ENCODE assay signal across 10 cellular contexts in the genomic region with DNA sequence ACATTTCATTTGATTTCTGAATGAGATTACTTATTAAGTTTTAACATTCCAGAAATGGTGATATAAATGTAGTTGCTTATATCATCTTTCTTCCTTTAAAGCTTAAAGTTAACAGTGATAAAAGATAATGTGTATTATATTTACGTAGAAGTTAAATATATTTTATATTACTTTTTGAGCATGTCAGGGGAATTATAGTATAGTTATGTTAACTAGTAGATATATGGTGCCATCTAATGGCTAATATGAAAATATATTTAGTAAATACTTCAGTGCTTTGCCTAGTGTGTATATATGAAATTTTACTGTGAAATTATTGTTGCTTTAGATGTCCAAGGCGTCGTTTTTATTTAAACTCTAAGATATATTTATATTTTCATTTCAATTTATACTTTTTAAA. TPM values are rescaled to one million over a fixed set of nuclear protein-coding genes. Genes with fewer than 3 reads are reported as not detected.
DNase-seq lines count a peak whose midpoint lies in the region; ATAC-seq, FAIRE-seq and TF ChIP-seq lines count a peak whose summit lies in the region.
"Had no signal": no experiment of that assay in that cellular context is flagged by ENCODE, and none has a peak within 500 bp of the region (broad histone marks: within the 10 kb centered on the region; RNA-seq: fewer than 3 reads in every experiment).

No MANE protein-coding gene starts in this region.

- peak; percentile 34 for DNase-seq in NCI-H2029 treated with DMSO at 0.1 percent for 48 hours (lab: John Stamatoyannopoulos, UW)
- DNase-seq in NCI-H2029 (lab: John Stamatoyannopoulos, UW) = no peak
- peak; percentile 22 for DNase-seq in NCI-H1694 (lab: John Stamatoyannopoulos, UW)
- peak; percentile 44 for DNase-seq in bronchial epithelial cell (ENCODE audit: low read depth)
- DNase-seq in pons (ENCODE audit: low spot score) = peak; percentile 51
- no peak for DNase-seq in activated T-helper 1 cell treated with anti-CD3 and anti-CD28 coated beads, Interleukin-12 subunit alpha, Interleukin-12 subunit beta, Interleukin-2, Interleukin-4 antibody, amounts not matched to agents 30 ng/mL and 10 ng/mL and 1 ng/mL, durations not matched to agents 14 hours and 24 hours and 36 hours (ENCODE audit: low spot score)
- no peak for DNase-seq in activated naive CD4-positive, alpha-beta T cell treated with anti-CD3 and anti-CD28 coated beads for 36 hours
- DNase-seq: activated T-cell treated with anti-CD3 and anti-CD28 coated beads for 4 hours had no signal

- no peaks in the 10 kb centered on the region for H3K9me3 Mint-ChIP-seq in activated T-helper 1 cell treated with anti-CD3 and anti-CD28 coated beads, Interleukin-12 subunit alpha, Interleukin-12 subunit beta, Interleukin-2, Interleukin-4 antibody, amounts not matched to agents 30 ng/mL and 10 ng/mL and 1 ng/mL, durations not matched to agents 14 hours and 24 hours and 36 hours
- H3K9me3 Mint-ChIP-seq in activated naive CD4-positive, alpha-beta T cell treated with anti-CD3 and anti-CD28 coated beads for 36 hours = peaks cover 2% of the 10 kb centered on the region

- H3K36me3 ChIP-seq in bronchial epithelial cell (ENCODE audit: control insufficient read depth, insufficient read depth, low read length) = no peaks in the 10 kb centered on the region

- intact Hi-C loops in activated T-helper 1 cell treated with anti-CD3 and anti-CD28 coated beads, Interleukin-12 subunit alpha, Interleukin-12 subunit beta, Interleukin-2, Interleukin-4 antibody, amounts not matched to agents 30 ng/mL and 10 ng/mL and 1 ng/mL, durations not matched to agents 14 hours and 24 hours and 36 hours (cut with micrococcal nuclease) = loop anchor here (1.0 kb wide), 1 partner anchor 129 kb away; no protein-coding TSS in a partner anchor
- intact Hi-C loops in activated naive CD4-positive, alpha-beta T cell treated with anti-CD3 and anti-CD28 coated beads for 36 hours (cut with micrococcal nuclease) = loop anchor here (1.0 to 5.0 kb wide), 3 partner anchors 129 to 412 kb away; no protein-coding TSS in a partner anchor

- no peaks in the 10 kb centered on the region for H3K36me3 Mint-ChIP-seq in activated T-helper 1 cell treated with anti-CD3 and anti-CD28 coated beads, Interleukin-12 subunit alpha, Interleukin-12 subunit beta, Interleukin-2, Interleukin-4 antibody, amounts not matched to agents 30 ng/mL and 10 ng/mL and 1 ng/mL, durations not matched to agents 14 hours and 24 hours and 36 hours (ENCODE audit: low read depth)
- no peaks in the 10 kb centered on the region for H3K36me3 Mint-ChIP-seq in activated naive CD4-positive, alpha-beta T cell treated with anti-CD3 and anti-CD28 coated beads for 36 hours (ENCODE audit: low read depth)

- TF ChIP-seq CTCF in bronchial epithelial cell (IDR thresholded peaks at IDR 0.05; ENCODE audit: insufficient read depth, low read length, severe bottlenecking) = no peak

- CTCF ChIA-PET in activated naive CD4-positive, alpha-beta T cell treated with anti-CD3 and anti-CD28 coated beads for 36 hours (lab: Charles Lee) = interaction anchor here (0.7 to 2.4 kb wide), 3 partner anchors 126 to 420 kb away, joined by 3 to 11 read pairs (median 4); no protein-coding TSS in a partner anchor

- ATAC-seq in HG02973 (IDR thresholded peaks at IDR 0.05; ENCODE audit: unreplicated experiment) = no peak

- H3K27ac Mint-ChIP-seq in activated T-helper 1 cell treated with anti-CD3 and anti-CD28 coated beads, Interleukin-12 subunit alpha, Interleukin-12 subunit beta, Interleukin-2, Interleukin-4 antibody, amounts not matched to agents 30 ng/mL and 10 ng/mL and 1 ng/mL, durations not matched to agents 14 hours and 24 hours and 36 hours = no peak overlapping the region
- no peak overlapping the region for H3K27ac Mint-ChIP-seq in activated naive CD4-positive, alpha-beta T cell treated with anti-CD3 and anti-CD28 coated beads for 36 hours
- H3K27ac Mint-ChIP-seq: B cell had no signal

- no peak overlapping the region for H3K4me3 Mint-ChIP-seq in activated T-helper 1 cell treated with anti-CD3 and anti-CD28 coated beads, Interleukin-12 subunit alpha, Interleukin-12 subunit beta, Interleukin-2, Interleukin-4 antibody, amounts not matched to agents 30 ng/mL and 10 ng/mL and 1 ng/mL, durations not matched to agents 14 hours and 24 hours and 36 hours
- no peak overlapping the region for H3K4me3 Mint-ChIP-seq in activated naive CD4-positive, alpha-beta T cell treated with anti-CD3 and anti-CD28 coated beads for 36 hours
- H3K4me3 Mint-ChIP-seq: B cell had no signal

- FAIRE-seq in bronchial epithelial cell (lab: Jason Lieb, UNC) = no peak

- no peak overlapping the region for H3K4me3 ChIP-seq in bronchial epithelial cell (ENCODE audit: low read depth, low read length)

- no peaks in the 10 kb centered on the region for H3K4me1 Mint-ChIP-seq in activated T-helper 1 cell treated with anti-CD3 and anti-CD28 coated beads, Interleukin-12 subunit alpha, Interleukin-12 subunit beta, Interleukin-2, Interleukin-4 antibody, amounts not matched to agents 30 ng/mL and 10 ng/mL and 1 ng/mL, durations not matched to agents 14 hours and 24 hours and 36 hours (ENCODE audit: low read depth)
- no peaks in the 10 kb centered on the region for H3K4me1 Mint-ChIP-seq in activated naive CD4-positive, alpha-beta T cell treated with anti-CD3 and anti-CD28 coated beads for 36 hours (ENCODE audit: low read depth)
- H3K4me1 Mint-ChIP-seq: B cell had no signal

- H3K27me3 Mint-ChIP-seq in activated T-helper 1 cell treated with anti-CD3 and anti-CD28 coated beads, Interleukin-12 subunit alpha, Interleukin-12 subunit beta, Interleukin-2, Interleukin-4 antibody, amounts not matched to agents 30 ng/mL and 10 ng/mL and 1 ng/mL, durations not matched to agents 14 hours and 24 hours and 36 hours (ENCODE audit: insufficient read depth) = peaks cover 3% of the 10 kb centered on the region
- peaks cover 15% of the 10 kb centered on the region for H3K27me3 Mint-ChIP-seq in activated naive CD4-positive, alpha-beta T cell treated with anti-CD3 and anti-CD28 coated beads for 36 hours (ENCODE audit: low read depth)

- peaks cover 1% of the 10 kb centered on the region for H3K27me3 ChIP-seq in bronchial epithelial cell (ENCODE audit: control insufficient read depth, insufficient read depth, low read length)

RNA-seq across cellular contexts. Expression of a gene that starts 51.5 kb away (rescaled TPM):
- total RNA-seq in bronchial epithelial cell = not detected in 2 replicates
- not detected in 2 replicates for total RNA-seq in activated T-helper 1 cell treated with anti-CD3 and anti-CD28 coated beads, Interleukin-12 subunit alpha, Interleukin-12 subunit beta, Interleukin-2, Interleukin-4 antibody, amounts not matched to agents 30 ng/mL and 10 ng/mL and 1 ng/mL, durations not matched to agents 14 hours and 24 hours and 36 hours
- total RNA-seq in activated naive CD4-positive, alpha-beta T cell treated with anti-CD3 and anti-CD28 coated beads for 36 hours = not detected
- total RNA-seq: B cell had no signal

Comparison
In these comparisons a context has a peak if more than half of its experiments do, and no peak if none do; other contexts are left out.
1. DNase-seq: peak in NCI-H2029 treated with DMSO at 0.1 percent for 48 hours (single experiment), NCI-H1694 (single experiment), bronchial epithelial cell (single experiment) and pons (single experiment); none in NCI-H2029 (single experiment), activated T-helper 1 cell treated with anti-CD3 and anti-CD28 coated beads, Interleukin-12 subunit alpha, Interleukin-12 subunit beta, Interleukin-2, Interleukin-4 antibody, amounts not matched to agents 30 ng/mL and 10 ng/mL and 1 ng/mL, durations not matched to agents 14 hours and 24 hours and 36 hours (single experiment) and activated naive CD4-positive, alpha-beta T cell treated with anti-CD3 and anti-CD28 coated beads for 36 hours (single experiment).